In the genomic region with DNA sequence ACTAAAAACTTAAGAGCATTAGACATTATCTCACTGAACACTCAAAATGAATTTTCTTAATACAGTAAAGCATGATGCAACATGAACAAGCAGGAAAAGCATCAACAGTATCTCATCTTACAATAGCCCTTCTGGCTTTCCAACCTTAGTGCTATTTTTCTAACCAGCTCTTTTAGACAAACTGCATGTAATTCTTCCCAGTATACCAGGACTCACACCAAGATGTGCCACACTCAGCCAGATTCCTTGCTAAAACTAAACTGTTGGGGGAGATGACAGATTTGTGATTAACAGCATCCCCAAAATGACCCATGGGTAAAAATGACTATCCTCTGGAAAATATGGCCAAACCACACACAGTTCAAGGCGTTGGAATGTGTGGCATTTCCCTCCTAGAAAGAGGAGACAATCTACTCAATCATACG, we compare ENCODE assay signal across 14 cellular contexts. TPM values are rescaled to one million over a fixed set of nuclear protein-coding genes. Genes with fewer than 3 reads are reported as not detected.
DNase-seq lines count a peak whose midpoint lies in the region; ATAC-seq and TF ChIP-seq lines count a peak whose summit lies in the region.
"Had no signal": no experiment of that assay in that cellular context is flagged by ENCODE, and none has a peak within 500 bp of the region (broad histone marks: within the 10 kb centered on the region; RNA-seq: fewer than 3 reads in every experiment).

No MANE protein-coding gene starts in this region.

- H3K36me3 ChIP-seq in A673 (ENCODE audit: insufficient read depth, low read length, poor library complexity, severe bottlenecking) (no peaks in the 10 kb centered on the region), body of pancreas (replicated peaks in 1 of 2; ENCODE audit: insufficient read depth in 1 of 2, low read depth in 2 of 2) (peaks cover 0 to 3% of the 10 kb centered on the region in 2 donors), esophagus muscularis mucosa (peaks cover 0 to 16% (median 1%) of the 10 kb centered on the region in 4 donors)
- no peaks in the 10 kb centered on the region for H3K36me3 ChIP-seq in CD8-positive, alpha-beta T cell (ENCODE audit: insufficient read depth, low read length)

- peaks cover 24% of the 10 kb centered on the region for H3K36me3 Mint-ChIP-seq in CD8-positive, alpha-beta T cell

- H3K9me3 Mint-ChIP-seq in CD8-positive, alpha-beta T cell = no peaks in the 10 kb centered on the region
- H3K9me3 Mint-ChIP-seq: activated naive CD8-positive, alpha-beta T cell treated with anti-CD3 and anti-CD28 coated beads, Interleukin-2, amount 10 ng/mL, durations not matched to agents 7 days and 5 days; naive thymus-derived CD8-positive, alpha-beta T cell had no signal

- CTCF ChIA-PET in A673 (lab: Charles Lee) = no interaction called here
- CTCF ChIA-PET in CD8-positive, alpha-beta T cell (lab: Charles Lee) = interaction anchor here (0.9 kb wide), 1 partner anchor 24 kb away, joined by 3 read pairs; no protein-coding TSS in a partner anchor

- H3K27ac Mint-ChIP-seq in CD8-positive, alpha-beta T cell = no peak overlapping the region
- H3K27ac Mint-ChIP-seq: activated naive CD8-positive, alpha-beta T cell treated with anti-CD3 and anti-CD28 coated beads, Interleukin-2, amount 10 ng/mL, durations not matched to agents 7 days and 5 days; naive thymus-derived CD8-positive, alpha-beta T cell had no signal

- no peak for TF ChIP-seq CTCF in A673 (conservative IDR thresholded peaks at IDR 0.05; ENCODE audit: low read depth, low read length)
- no peak for TF ChIP-seq CTCF in body of pancreas (IDR thresholded peaks at IDR 0.05)
- TF ChIP-seq CTCF in CD8-positive, alpha-beta T cell (IDR thresholded peaks at IDR 0.05) = no peak
- no peak for TF ChIP-seq CTCF in esophagus muscularis mucosa (IDR thresholded peaks at IDR 0.05)

- no peak overlapping the region for H3K4me3 Mint-ChIP-seq in CD8-positive, alpha-beta T cell
- H3K4me3 Mint-ChIP-seq: activated naive CD8-positive, alpha-beta T cell treated with anti-CD3 and anti-CD28 coated beads, Interleukin-2, amount 10 ng/mL, durations not matched to agents 7 days and 5 days; naive thymus-derived CD8-positive, alpha-beta T cell had no signal

- H3K27ac ChIP-seq in A673 (ENCODE audit: low read depth, low read length, poor library complexity, severe bottlenecking) (peak overlapping the region; percentile 69), body of pancreas (peak overlapping the region in 2 of 4 donors; percentile 38 to 41), esophagus muscularis mucosa (replicated peaks in 1 of 4) (peak overlapping the region in 2 of 4 donors; percentile 11 to 15)
- H3K27ac ChIP-seq in CD8-positive, alpha-beta T cell (ENCODE audit: low read depth, low read length) = no peak overlapping the region
- H3K27ac ChIP-seq: BLaER1, heart left ventricle, upper lobe of left lung had no signal

- H3K27me3 Mint-ChIP-seq in CD8-positive, alpha-beta T cell (ENCODE audit: low read depth) = no peaks in the 10 kb centered on the region
- H3K27me3 Mint-ChIP-seq: activated naive CD8-positive, alpha-beta T cell treated with anti-CD3 and anti-CD28 coated beads, Interleukin-2, amount 10 ng/mL, durations not matched to agents 7 days and 5 days; naive thymus-derived CD8-positive, alpha-beta T cell had no signal

- no TSS peak for BruUV-seq in A673 (replicated peaks; lab: Mats Ljungman, UMichigan)

- H3K27me3 ChIP-seq in A673 (replicated peaks; ENCODE audit: insufficient read depth, low read depth, low read length, poor library complexity) (no peaks in the 10 kb centered on the region), body of pancreas (no peaks in the 10 kb centered on the region), esophagus muscularis mucosa (no peaks in the 10 kb centered on the region)
- H3K27me3 ChIP-seq in CD8-positive, alpha-beta T cell (ENCODE audit: insufficient read depth, low read length) = no peaks in the 10 kb centered on the region
- H3K27me3 ChIP-seq: BLaER1, heart left ventricle, upper lobe of left lung had no signal

- no peak for TF ChIP-seq EP300 in esophagus muscularis mucosa (IDR thresholded peaks at IDR 0.05)

- TF ChIP-seq POLR2A in body of pancreas (IDR thresholded peaks at IDR 0.05) (no peak), esophagus muscularis mucosa (IDR thresholded peaks at IDR 0.05; ENCODE audit: low read depth) (no peak)

- 41 to 50% methylated on average over 2 of the region's 2 CpGs for WGBS in body of pancreas, 2 donors
- WGBS in esophagus muscularis mucosa = 0% methylated on average over 2 of the region's 2 CpGs

- POLR2A ChIA-PET in A673 (lab: Charles Lee; ENCODE audit: low non-redundant PET) = no interaction called here
- POLR2A ChIA-PET in CD8-positive, alpha-beta T cell (lab: Charles Lee) = no interaction called here

- H3K9me3 ChIP-seq in A673 (ENCODE audit: low read depth, low read length, poor library complexity, severe bottlenecking) (no peaks in the 10 kb centered on the region), body of pancreas (no peaks in the 10 kb centered on the region), esophagus muscularis mucosa (no peaks in the 10 kb centered on the region)
- no peaks in the 10 kb centered on the region for H3K9me3 ChIP-seq in CD8-positive, alpha-beta T cell (ENCODE audit: low read length)
- H3K9me3 ChIP-seq: BLaER1, heart left ventricle, upper lobe of left lung had no signal

- H3K4me3 ChIP-seq in A673 (ENCODE audit: low read depth, low read length, poor library complexity, severe bottlenecking) (no peak overlapping the region), body of pancreas (no peak overlapping the region), esophagus muscularis mucosa (no peak overlapping the region)
- no peak overlapping the region for H3K4me3 ChIP-seq in CD8-positive, alpha-beta T cell (ENCODE audit: low read depth, low read length)
- H3K4me3 ChIP-seq: BLaER1, heart left ventricle, upper lobe of left lung had no signal

- H3K4me1 ChIP-seq in A673 (ENCODE audit: insufficient read depth, low read length, poor library complexity, severe bottlenecking) (peaks cover 15% of the 10 kb centered on the region), body of pancreas (peaks cover 10% of the 10 kb centered on the region), esophagus muscularis mucosa (peaks cover 3 to 32% (median 24%) of the 10 kb centered on the region in 4 donors)
- H3K4me1 ChIP-seq in CD8-positive, alpha-beta T cell (ENCODE audit: insufficient read depth, low read length) = no peaks in the 10 kb centered on the region
- H3K4me1 ChIP-seq: BLaER1 had no signal

- peaks cover 1% of the 10 kb centered on the region for H3K4me1 Mint-ChIP-seq in CD8-positive, alpha-beta T cell (ENCODE audit: low read depth)

- ATAC-seq in body of pancreas (peak; percentile 50), GM19397 (IDR thresholded peaks at IDR 0.05; ENCODE audit: unreplicated experiment) (no peak), HG03439 (IDR thresholded peaks at IDR 0.05; ENCODE audit: unreplicated experiment) (no peak)
- no peak for ATAC-seq in CD8-positive, alpha-beta T cell
- ATAC-seq: naive thymus-derived CD8-positive, alpha-beta T cell had no signal

- peak; percentile 32 for DNase-seq in A673 (ENCODE audit: low spot score)
- peak; percentile 89 for DNase-seq in HT1080 (ENCODE audit: low read depth)
- DNase-seq in body of pancreas = no peak
- DNase-seq in kidney glomerular epithelial cell (lab: John Stamatoyannopoulos, UW) = peak; percentile 82
- no peak for DNase-seq in CD8-positive, alpha-beta T cell
- DNase-seq in esophagus muscularis mucosa (ENCODE audit: extremely low spot score) = no peak
- DNase-seq: activated naive CD8-positive, alpha-beta T cell treated with anti-CD3 and anti-CD28 coated beads, Interleukin-2, amount 10 ng/mL, durations not matched to agents 7 days and 5 days; heart left ventricle; naive thymus-derived CD8-positive, alpha-beta T cell; stimulated activated CD4-positive, alpha-beta T cell treated with anti-CD3 and anti-CD28 coated beads, Interleukin-4, amount 100 ng/mL, for 1 hour; upper lobe of left lung had no signal

- intact Hi-C loops in A673 (cut with micrococcal nuclease; ENCODE audit: unreplicated experiment) (loop anchor here (5.0 kb wide), 1 partner anchor 309 kb away; no protein-coding TSS in a partner anchor), body of pancreas (cut with DNase I) (no loop called here), esophagus muscularis mucosa (cut with DNase I) (no loop called here)
- intact Hi-C loops in CD8-positive, alpha-beta T cell (cut with DNase I, micrococcal nuclease) = no loop called here

RNA-seq across cellular contexts. Expression of a gene that starts 36.2 kb away (rescaled TPM):
- total RNA-seq in A673 (2021) (16.5 and 17.7 TPM in 2 replicates), body of pancreas (10 to 100 TPM; 27.0 to 75.5 TPM), esophagus muscularis mucosa (10 to 100 TPM; 17.2 to 30.3 (median 24.2) TPM)
- 10.2 and 12.6 TPM in 2 replicates for total RNA-seq in HT1080 (2014; rRNA removed; shearing (Covaris generic))
- polyA plus RNA-seq in HT1080 (2015; cell fraction: cytosol; rRNA removed) = 11.2 and 12.3 TPM in 2 replicates
- 18.0 and 21.4 TPM in 2 replicates for polyA plus RNA-seq in HT1080 (2015; cell fraction: nucleus; rRNA removed)
- 10 to 100 TPM; 18.1 to 18.4 TPM for total RNA-seq in CD8-positive, alpha-beta T cell

Comparison
In these comparisons a context has a peak if more than half of its experiments do, and no peak if none do; other contexts are left out.
1. DNase-seq: peak in A673 (single experiment), HT1080 (single experiment) and kidney glomerular epithelial cell (single experiment); none in body of pancreas (0 of 4), CD8-positive, alpha-beta T cell (0 of 7) and esophagus muscularis mucosa (single experiment).